In genomic region chr11:3849297-3849874, GRCh38 we compare ENCODE assay signal across 8 cellular contexts. TPM values are rescaled to one million over a fixed set of nuclear protein-coding genes. Genes with fewer than 3 reads are reported as not detected.
DNase-seq lines count a peak whose midpoint lies in the region; ATAC-seq and TF ChIP-seq lines count a peak whose summit lies in the region.

No MANE protein-coding gene starts in this region.

- H3K27ac Mint-ChIP-seq in CD8-positive, alpha-beta T cell: no peak overlapping the region
- H3K27ac Mint-ChIP-seq in activated naive CD4-positive, alpha-beta T cell treated with anti-CD3 and anti-CD28 coated beads, Interleukin-2, amount 50 U/mL, for 24 hours: peak overlapping the region; percentile 77
- no peak overlapping the region for H3K27ac Mint-ChIP-seq in stimulated activated effector memory CD8-positive, alpha-beta T cell treated with anti-CD3 and anti-CD28 coated beads, Interleukin-12 subunit alpha, Interleukin-12 subunit beta, amount 100 ng/mL, for 72 hours

- peaks cover 23% of the 10 kb centered on the region for H3K4me1 ChIP-seq in CD8-positive, alpha-beta T cell (ENCODE audit: insufficient read depth, low read length)
- H3K4me1 ChIP-seq in left ventricle myocardium inferior: peaks cover 3% of the 10 kb centered on the region

- POLR2A ChIA-PET in CD8-positive, alpha-beta T cell (lab: Charles Lee): interaction anchor here (0.7 to 8.0 kb wide), 10 partner anchors 10 to 224 kb away, joined by 3 to 252 read pairs (median 5); partner anchors contain the start of genes NUP98 and RHOG

- peak; percentile 58 for ATAC-seq in CD8-positive, alpha-beta T cell
- peak; percentile 69 for ATAC-seq in stimulated activated effector memory CD8-positive, alpha-beta T cell treated with anti-CD3 and anti-CD28 coated beads, Interleukin-12 subunit alpha, Interleukin-12 subunit beta, amount 100 ng/mL, for 72 hours
- ATAC-seq in HG03520 (IDR thresholded peaks at IDR 0.05; ENCODE audit: unreplicated experiment): no peak

- peak; percentile 82 for TF ChIP-seq CTCF in CD8-positive, alpha-beta T cell (IDR thresholded peaks at IDR 0.05)
- TF ChIP-seq CTCF in GM20000 (IDR thresholded peaks at IDR 0.05; ENCODE audit: extremely low read depth, missing control alignments) (peak; percentile 59), left ventricle myocardium inferior (IDR thresholded peaks at IDR 0.05; ENCODE audit: borderline replicate concordance) (peak; percentile 79)

- DNase-seq in CD8-positive, alpha-beta T cell: peak in 3 of 7 experiments; percentile 24 to 60 (median 52)
- DNase-seq in GM20000 (ENCODE audit: low spot score) (no peak), NCI-H748 treated with DMSO at 0.1 percent for 48 hours (lab: John Stamatoyannopoulos, UW) (peak; percentile 18), left ventricle myocardium inferior (no peak), iPS-NIHi7 (ENCODE audit: extremely low spot score) (no peak)
- peak in 1 of 2 donors; percentile 44 for DNase-seq in stimulated activated effector memory CD8-positive, alpha-beta T cell treated with anti-CD3 and anti-CD28 coated beads, Interleukin-12 subunit alpha, Interleukin-12 subunit beta, amount 100 ng/mL, for 72 hours (ENCODE audit: low spot score in 2 of 2)

- CTCF ChIA-PET in CD8-positive, alpha-beta T cell (lab: Charles Lee): interaction anchor here (0.7 to 20.8 kb wide), 54 partner anchors 9 to 239 kb away, joined by 3 to 548 read pairs (median 6); partner anchors contain the start of gene RHOG

- H3K27ac ChIP-seq in CD8-positive, alpha-beta T cell (ENCODE audit: low read depth, low read length): no peak overlapping the region
- H3K27ac ChIP-seq in left ventricle myocardium inferior (replicated peaks): no peak overlapping the region

- H3K36me3 ChIP-seq in CD8-positive, alpha-beta T cell (ENCODE audit: insufficient read depth, low read length): no peaks in the 10 kb centered on the region
- H3K36me3 ChIP-seq in left ventricle myocardium inferior: no peaks in the 10 kb centered on the region

- no peaks in the 10 kb centered on the region for H3K27me3 ChIP-seq in CD8-positive, alpha-beta T cell (ENCODE audit: insufficient read depth, low read length)
- H3K27me3 ChIP-seq in left ventricle myocardium inferior (ENCODE audit: low read depth): peaks cover 50% of the 10 kb centered on the region

- intact Hi-C loops in CD8-positive, alpha-beta T cell (cut with DNase I, micrococcal nuclease): loop anchor here (1.0 to 5.0 kb wide), 4 partner anchors 8 to 223 kb away; no protein-coding TSS in a partner anchor
- intact Hi-C loops in left ventricle myocardium inferior (cut with micrococcal nuclease): no loop called here

- H3K36me3 Mint-ChIP-seq in CD8-positive, alpha-beta T cell: no peaks in the 10 kb centered on the region
- H3K36me3 Mint-ChIP-seq in activated naive CD4-positive, alpha-beta T cell treated with anti-CD3 and anti-CD28 coated beads, Interleukin-2, amount 50 U/mL, for 24 hours: no peaks in the 10 kb centered on the region
- peaks cover 9% of the 10 kb centered on the region for H3K36me3 Mint-ChIP-seq in stimulated activated effector memory CD8-positive, alpha-beta T cell treated with anti-CD3 and anti-CD28 coated beads, Interleukin-12 subunit alpha, Interleukin-12 subunit beta, amount 100 ng/mL, for 72 hours

- peaks cover 35% of the 10 kb centered on the region for H3K4me1 Mint-ChIP-seq in CD8-positive, alpha-beta T cell (ENCODE audit: low read depth)
- peaks cover 55% of the 10 kb centered on the region for H3K4me1 Mint-ChIP-seq in activated naive CD4-positive, alpha-beta T cell treated with anti-CD3 and anti-CD28 coated beads, Interleukin-2, amount 50 U/mL, for 24 hours
- H3K4me1 Mint-ChIP-seq in stimulated activated effector memory CD8-positive, alpha-beta T cell treated with anti-CD3 and anti-CD28 coated beads, Interleukin-12 subunit alpha, Interleukin-12 subunit beta, amount 100 ng/mL, for 72 hours: peaks cover 19% of the 10 kb centered on the region

- no peak overlapping the region for H3K4me3 Mint-ChIP-seq in CD8-positive, alpha-beta T cell
- H3K4me3 Mint-ChIP-seq in activated naive CD4-positive, alpha-beta T cell treated with anti-CD3 and anti-CD28 coated beads, Interleukin-2, amount 50 U/mL, for 24 hours: no peak overlapping the region
- H3K4me3 Mint-ChIP-seq in stimulated activated effector memory CD8-positive, alpha-beta T cell treated with anti-CD3 and anti-CD28 coated beads, Interleukin-12 subunit alpha, Interleukin-12 subunit beta, amount 100 ng/mL, for 72 hours: no peak overlapping the region

- no peaks in the 10 kb centered on the region for H3K9me3 ChIP-seq in CD8-positive, alpha-beta T cell (ENCODE audit: low read length)
- no peaks in the 10 kb centered on the region for H3K9me3 ChIP-seq in left ventricle myocardium inferior (replicated peaks)

- no peak overlapping the region for H3K4me3 ChIP-seq in CD8-positive, alpha-beta T cell (ENCODE audit: low read depth, low read length)
- no peak overlapping the region for H3K4me3 ChIP-seq in left ventricle myocardium inferior

- H3K27me3 Mint-ChIP-seq in CD8-positive, alpha-beta T cell (ENCODE audit: low read depth): no peaks in the 10 kb centered on the region
- no peaks in the 10 kb centered on the region for H3K27me3 Mint-ChIP-seq in activated naive CD4-positive, alpha-beta T cell treated with anti-CD3 and anti-CD28 coated beads, Interleukin-2, amount 50 U/mL, for 24 hours

- no peaks in the 10 kb centered on the region for H3K9me3 Mint-ChIP-seq in CD8-positive, alpha-beta T cell
- no peaks in the 10 kb centered on the region for H3K9me3 Mint-ChIP-seq in activated naive CD4-positive, alpha-beta T cell treated with anti-CD3 and anti-CD28 coated beads, Interleukin-2, amount 50 U/mL, for 24 hours
- no peaks in the 10 kb centered on the region for H3K9me3 Mint-ChIP-seq in stimulated activated effector memory CD8-positive, alpha-beta T cell treated with anti-CD3 and anti-CD28 coated beads, Interleukin-12 subunit alpha, Interleukin-12 subunit beta, amount 100 ng/mL, for 72 hours

RNA-seq across cellular contexts. Expression of gene STIM1, which starts 6.1 kb away (rescaled TPM):
- total RNA-seq in CD8-positive, alpha-beta T cell: 10 to 100 TPM; 72.5 to 84.3 TPM
- total RNA-seq in left ventricle myocardium inferior: 32.0 TPM

RNA-seq across cellular contexts. Expression of gene RHOG, which starts 8.6 kb away (rescaled TPM):
- total RNA-seq in CD8-positive, alpha-beta T cell: 100 to 1,000 TPM; 125 to 127 TPM
- total RNA-seq in left ventricle myocardium inferior: 23.1 TPM

RNA-seq across cellular contexts. Expression of gene PGAP2, which starts 41.0 kb away (rescaled TPM):
- total RNA-seq in CD8-positive, alpha-beta T cell: 10 to 100 TPM; 16.3 to 18.5 TPM
- total RNA-seq in left ventricle myocardium inferior: 27.8 TPM

RNA-seq across cellular contexts. Expression of gene NUP98, which starts 52.0 kb away (rescaled TPM):
- 100 to 1,000 TPM; 204 to 210 TPM for total RNA-seq in CD8-positive, alpha-beta T cell
- total RNA-seq in left ventricle myocardium inferior: 37.3 TPM
